ENCODE assay signal across 8 cellular contexts in the genomic region with DNA sequence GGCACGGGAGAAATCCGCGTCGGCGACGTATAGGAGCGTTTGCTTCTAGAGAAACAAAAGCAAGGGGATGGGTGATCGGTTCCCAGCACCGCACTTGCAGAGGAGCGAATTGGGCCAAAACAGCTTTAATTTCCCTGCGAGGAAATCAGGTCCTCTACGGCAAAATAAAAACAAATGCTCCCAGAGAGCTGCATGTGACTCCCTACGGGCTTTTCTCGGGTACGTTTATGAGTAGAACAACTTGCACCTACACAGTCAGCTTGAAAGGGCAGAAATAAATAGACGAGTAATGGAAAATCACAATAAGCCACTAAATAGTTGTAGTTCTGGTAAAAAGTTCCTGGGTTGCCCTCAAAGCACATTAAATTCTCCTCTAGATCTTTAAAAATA. TPM values are rescaled to one million over a fixed set of nuclear protein-coding genes. Genes with fewer than 3 reads are reported as not detected.
DNase-seq lines count a peak whose midpoint lies in the region; ATAC-seq and TF ChIP-seq lines count a peak whose summit lies in the region.

No MANE protein-coding gene starts in this region.

- H3K36me3 ChIP-seq in CD4-positive, alpha-beta memory T cell (ENCODE audit: insufficient read depth, low read length), result no peaks in the 10 kb centered on the region
- H3K36me3 ChIP-seq in MG63, result no peaks in the 10 kb centered on the region
- no peaks in the 10 kb centered on the region for H3K36me3 ChIP-seq in ectodermal cell (ENCODE audit: control insufficient read depth, insufficient read depth, low read length)
- no peaks in the 10 kb centered on the region for H3K36me3 ChIP-seq in neural progenitor cell

- peaks cover 2 to 15% (median 7%) of the 10 kb centered on the region in 4 donors for H3K4me1 Mint-ChIP-seq in CD4-positive, alpha-beta memory T cell
- peaks cover 11% of the 10 kb centered on the region for H3K4me1 Mint-ChIP-seq in neural progenitor cell

- peaks cover 37 to 48% of the 10 kb centered on the region in 2 donors for H3K27me3 Mint-ChIP-seq in CD4-positive, alpha-beta memory T cell
- peaks cover 36% of the 10 kb centered on the region for H3K27me3 Mint-ChIP-seq in neural progenitor cell (ENCODE audit: insufficient read depth, low read depth)

- no peak overlapping the region for H3K27ac Mint-ChIP-seq in CD4-positive, alpha-beta memory T cell
- no peak overlapping the region for H3K27ac Mint-ChIP-seq in neural progenitor cell

- no peaks in the 10 kb centered on the region for H3K36me3 Mint-ChIP-seq in CD4-positive, alpha-beta memory T cell
- H3K36me3 Mint-ChIP-seq in neural progenitor cell, result no peaks in the 10 kb centered on the region

- H3K4me3 ChIP-seq in CD4-positive, alpha-beta memory T cell (ENCODE audit: low read length in 2 of 2), result no peak overlapping the region
- H3K4me3 ChIP-seq in MG63 (peak overlapping the region; percentile 43), ectodermal cell (ENCODE audit: insufficient read depth, low read depth, low read length) (peak overlapping the region; percentile 42), neural progenitor cell (peak overlapping the region; percentile 36)

- CTCF ChIA-PET in CD4-positive, alpha-beta memory T cell (lab: Charles Lee; ENCODE audit: partially characterized antibody), result no interaction called here

- no peaks in the 10 kb centered on the region for H3K9me3 ChIP-seq in CD4-positive, alpha-beta memory T cell (ENCODE audit: control insufficient read depth in 1 of 2, low read length in 2 of 2)
- no peaks in the 10 kb centered on the region for H3K9me3 ChIP-seq in MG63
- H3K9me3 ChIP-seq in ectodermal cell (ENCODE audit: control insufficient read depth, low read length), result no peaks in the 10 kb centered on the region
- H3K9me3 ChIP-seq in neural progenitor cell (ENCODE audit: low read depth), result no peaks in the 10 kb centered on the region

- H3F3A ChIP-seq in neural progenitor cell (ENCODE audit: low read depth), result no peaks in the 10 kb centered on the region

- DNase-seq in CD4-positive, alpha-beta memory T cell, result no peak
- no peak for DNase-seq in MG63
- DNase-seq in neural progenitor cell (ENCODE audit: low spot score), result no peak
- no peak for DNase-seq in GDM1 (lab: John Stamatoyannopoulos, UW)

- no peak overlapping the region for H3K27ac ChIP-seq in CD4-positive, alpha-beta memory T cell (ENCODE audit: low read depth, low read length)
- H3K27ac ChIP-seq in ectodermal cell (ENCODE audit: insufficient read depth, low read depth, low read length, poor library complexity, severe bottlenecking), result no peak overlapping the region
- no peak overlapping the region for H3K27ac ChIP-seq in neural progenitor cell

- H3K4me2 ChIP-seq in neural progenitor cell, result peak overlapping the region; percentile 68

- no peaks in the 10 kb centered on the region for H4K20me1 ChIP-seq in neural progenitor cell (ENCODE audit: low read depth)

- peaks cover 10% of the 10 kb centered on the region for H3K4me1 ChIP-seq in CD4-positive, alpha-beta memory T cell (ENCODE audit: insufficient read depth, low read length)
- H3K4me1 ChIP-seq in ectodermal cell (ENCODE audit: control insufficient read depth, insufficient read depth, low read length) (peaks cover 5% of the 10 kb centered on the region), neural progenitor cell (peaks cover 5% of the 10 kb centered on the region)

- H3K27me3 ChIP-seq in CD4-positive, alpha-beta memory T cell (ENCODE audit: insufficient read depth, low read length), result peaks cover 27% of the 10 kb centered on the region
- H3K27me3 ChIP-seq in MG63 (peaks cover 46% of the 10 kb centered on the region), ectodermal cell (ENCODE audit: control insufficient read depth, insufficient read depth, low read length, poor library complexity, severe bottlenecking) (peaks cover 68% of the 10 kb centered on the region), neural progenitor cell (peaks cover 60% of the 10 kb centered on the region)

- POLR2A ChIA-PET in CD4-positive, alpha-beta memory T cell (lab: Charles Lee; ENCODE audit: partially characterized antibody), result interaction anchor here (0.7 kb wide), 1 partner anchor 38 kb away, joined by 3 read pairs; no protein-coding TSS in a partner anchor

- H3K9ac ChIP-seq in neural progenitor cell, result no peak overlapping the region

- no peaks in the 10 kb centered on the region for H3K9me3 Mint-ChIP-seq in CD4-positive, alpha-beta memory T cell
- H3K9me3 Mint-ChIP-seq in neural progenitor cell, result no peaks in the 10 kb centered on the region

- ATAC-seq in HG03025 (IDR thresholded peaks at IDR 0.05; ENCODE audit: low FRiP score, unreplicated experiment), result no peak
- no peak for ATAC-seq in HG02973 (IDR thresholded peaks at IDR 0.05; ENCODE audit: unreplicated experiment)
- ATAC-seq in HG03342 (IDR thresholded peaks at IDR 0.05; ENCODE audit: unreplicated experiment), result no peak

- no peak for TF ChIP-seq CTCF in neural progenitor cell (IDR thresholded peaks at IDR 0.05)

- intact Hi-C loops in CD4-positive, alpha-beta memory T cell (cut with micrococcal nuclease), result no loop called here

- 6 to 9% methylated on average over 15 to 16 of the region's 16 CpGs for WGBS in ectodermal cell, 2 experiments

- H3K4me3 Mint-ChIP-seq in CD4-positive, alpha-beta memory T cell, result peak overlapping the region in 5 of 8 donors; percentile 4 to 74 (median 58)
- H3K4me3 Mint-ChIP-seq in neural progenitor cell, result peak overlapping the region; percentile 88

- H3K79me2 ChIP-seq in neural progenitor cell (ENCODE audit: low read depth), result no peaks in the 10 kb centered on the region

- peak overlapping the region; percentile 80 for H2AFZ ChIP-seq in neural progenitor cell (replicated peaks)

RNA-seq across cellular contexts. Expression of a gene that starts 1.2 kb away (rescaled TPM):
- not detected for total RNA-seq in CD4-positive, alpha-beta memory T cell
- not detected for polyA plus RNA-seq in CD4-positive, alpha-beta memory T cell
- not detected in 2 replicates for total RNA-seq in MG63 (2014; rRNA removed; shearing (Covaris generic); ENCODE audit: low replicate concordance)
- 1.2 TPM for polyA plus RNA-seq in ectodermal cell (2013, experiment 1 of 4)
- polyA plus RNA-seq in ectodermal cell (2013, experiment 2 of 4), result 1.3 TPM
- polyA plus RNA-seq in ectodermal cell (2013, experiment 3 of 4), result 1.1 TPM
- polyA plus RNA-seq in ectodermal cell (2013, experiment 4 of 4), result 1.3 TPM
- total RNA-seq in neural progenitor cell (ENCODE audit: low replicate concordance), result 0.17 and 0.56 TPM in 2 replicates

Comparison
In these comparisons a context has a peak if more than half of its experiments do, and no peak if none do; other contexts are left out.
1. H3K4me3 ChIP-seq: peak in MG63 (single experiment), ectodermal cell (single experiment) and neural progenitor cell (single experiment); none in CD4-positive, alpha-beta memory T cell (0 of 2).